ENCODE assay signal across 28 cellular contexts in genomic region chr19:54408627-54409026, GRCh38. TPM values are rescaled to one million over a fixed set of nuclear protein-coding genes. Genes with fewer than 3 reads are reported as not detected.
"Had no signal": no experiment of that assay in that cellular context is flagged by ENCODE, and none has a peak within 500 bp of the region (broad histone marks: within the 10 kb centered on the region; RNA-seq: fewer than 3 reads in every experiment).

No MANE protein-coding gene starts in this region.

- FAIRE-seq: islet of Langerhans, kidney, small intestine had no signal

- H3K27ac Mint-ChIP-seq: progenitor cell of endocrine pancreas had no signal

- H3K4me3 Mint-ChIP-seq: naive thymus-derived CD4-positive, alpha-beta T cell; nephron progenitor cell had no signal

- H3K36me3 ChIP-seq: left ventricle myocardium inferior, ovary, sigmoid colon, spleen, stomach, thyroid gland, transverse colon, upper lobe of left lung, vagina had no signal

- ATAC-seq: mucosa of descending colon; naive thymus-derived CD4-positive, alpha-beta T cell; right cardiac atrium; stimulated activated naive B cell treated with anti-CD40 and anti-IgM and Interleukin-4, amounts not matched to agents 10 μg/mL and 1 μg/mL and 100 μg/mL, for 72 hours; stimulated activated naive CD8-positive, alpha-beta T cell treated with anti-CD3 and anti-CD28 coated beads, Interleukin-15, Interleukin-2, amounts not matched to agents 100 U/mL and 50 U/mL, for 24 hours had no signal

- H3K27ac ChIP-seq: left ventricle myocardium inferior, ovary, sigmoid colon, spleen, stomach, testis, thyroid gland, transverse colon, upper lobe of left lung, vagina had no signal

- H3K4me1 Mint-ChIP-seq: immature natural killer cell; nephron progenitor cell; stimulated activated naive B cell treated with anti-CD40 and anti-IgM and Interleukin-4, amounts not matched to agents 10 μg/mL and 1 μg/mL and 100 μg/mL, for 72 hours had no signal

- H3K9me3 ChIP-seq: left ventricle myocardium inferior, mucosa of descending colon, ovary, sigmoid colon, stomach, testis, thyroid gland, transverse colon, upper lobe of left lung, vagina had no signal

- H3K4me3 ChIP-seq: left ventricle myocardium inferior, lung, mucosa of descending colon, ovary, sigmoid colon, spleen, stomach, testis, thyroid gland, transverse colon, upper lobe of left lung, vagina had no signal

- H3K27me3 ChIP-seq: ovary, testis, thyroid gland, upper lobe of left lung, vagina had no signal

- H3K4me1 ChIP-seq: left ventricle myocardium inferior, sigmoid colon, spleen, stomach, testis, thyroid gland, transverse colon, upper lobe of left lung, vagina had no signal

- DNase-seq: hypothalamus; immature natural killer cell; kidney; left ventricle myocardium inferior; midbrain; mucosa of descending colon; naive thymus-derived CD4-positive, alpha-beta T cell; nephron progenitor cell; ovary; retina; right cardiac atrium; sigmoid colon; small intestine; spleen; stimulated activated CD4-positive, alpha-beta T cell treated with anti-CD3 and anti-CD28 coated beads, Interleukin-4, amount 100 ng/mL, for 24 hours; stimulated activated naive B cell treated with anti-CD40 and anti-IgM and Interleukin-4, amounts not matched to agents 10 μg/mL and 1 μg/mL and 100 μg/mL, for 72 hours; stimulated activated naive CD8-positive, alpha-beta T cell treated with anti-CD3 and anti-CD28 coated beads, Interleukin-15, Interleukin-2, amounts not matched to agents 100 U/mL and 50 U/mL, for 24 hours; stomach; testis; thyroid gland; transverse colon; upper lobe of left lung had no signal

RNA-seq across cellular contexts. Expression of gene TTYH1, which starts 6.6 kb away (rescaled TPM):
- total RNA-seq: mesenteric fat pad, myocyte, upper lobe of left lung had no signal

RNA-seq across cellular contexts. Expression of gene LAIR1, which starts 43.9 kb away (rescaled TPM):
- total RNA-seq: myocyte, progenitor cell of endocrine pancreas had no signal
